1 cellular context compared by ENCODE assay signal in the genomic region with DNA sequence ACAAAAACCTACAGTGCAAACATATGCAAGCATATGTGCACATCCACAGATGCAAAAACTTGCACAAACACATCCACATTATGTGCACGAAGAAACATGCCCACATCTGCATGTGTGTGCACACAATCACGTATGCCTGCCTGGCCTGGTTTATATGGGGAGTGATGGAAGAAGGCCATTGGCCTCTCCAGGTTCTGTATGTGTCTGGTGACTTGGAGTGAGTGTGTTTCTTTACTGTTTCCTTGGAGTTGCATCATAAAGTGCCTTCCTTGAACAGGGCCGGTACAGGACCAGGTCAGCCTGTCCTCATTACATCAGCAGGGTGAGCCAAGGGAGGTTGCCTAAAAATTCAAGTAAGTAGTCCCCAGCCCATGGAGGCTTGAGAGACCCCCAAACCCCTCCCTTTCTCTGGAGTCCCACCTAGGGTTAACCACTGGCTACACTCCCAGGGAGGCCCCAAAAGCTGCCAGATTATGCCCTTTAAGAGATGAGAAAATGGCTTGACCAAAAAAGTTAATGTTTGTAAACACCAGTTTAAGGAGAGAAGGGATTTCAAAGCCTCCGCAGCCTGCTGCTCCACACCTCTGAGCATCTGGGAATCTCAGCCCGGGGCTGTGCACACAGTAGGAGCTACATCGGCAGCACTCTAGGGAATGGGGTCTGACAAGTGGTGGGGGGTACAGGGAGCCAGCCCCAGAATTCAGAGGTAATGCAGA.
TF ChIP-seq lines count a peak whose summit lies in the region.

No MANE protein-coding gene starts in this region.

TF ChIP-seq in liver, 16 proteins besides CTCF, POLR2A, EP300 and RAD21 (continued from another document):
- TF ChIP-seq, protein P1, sequence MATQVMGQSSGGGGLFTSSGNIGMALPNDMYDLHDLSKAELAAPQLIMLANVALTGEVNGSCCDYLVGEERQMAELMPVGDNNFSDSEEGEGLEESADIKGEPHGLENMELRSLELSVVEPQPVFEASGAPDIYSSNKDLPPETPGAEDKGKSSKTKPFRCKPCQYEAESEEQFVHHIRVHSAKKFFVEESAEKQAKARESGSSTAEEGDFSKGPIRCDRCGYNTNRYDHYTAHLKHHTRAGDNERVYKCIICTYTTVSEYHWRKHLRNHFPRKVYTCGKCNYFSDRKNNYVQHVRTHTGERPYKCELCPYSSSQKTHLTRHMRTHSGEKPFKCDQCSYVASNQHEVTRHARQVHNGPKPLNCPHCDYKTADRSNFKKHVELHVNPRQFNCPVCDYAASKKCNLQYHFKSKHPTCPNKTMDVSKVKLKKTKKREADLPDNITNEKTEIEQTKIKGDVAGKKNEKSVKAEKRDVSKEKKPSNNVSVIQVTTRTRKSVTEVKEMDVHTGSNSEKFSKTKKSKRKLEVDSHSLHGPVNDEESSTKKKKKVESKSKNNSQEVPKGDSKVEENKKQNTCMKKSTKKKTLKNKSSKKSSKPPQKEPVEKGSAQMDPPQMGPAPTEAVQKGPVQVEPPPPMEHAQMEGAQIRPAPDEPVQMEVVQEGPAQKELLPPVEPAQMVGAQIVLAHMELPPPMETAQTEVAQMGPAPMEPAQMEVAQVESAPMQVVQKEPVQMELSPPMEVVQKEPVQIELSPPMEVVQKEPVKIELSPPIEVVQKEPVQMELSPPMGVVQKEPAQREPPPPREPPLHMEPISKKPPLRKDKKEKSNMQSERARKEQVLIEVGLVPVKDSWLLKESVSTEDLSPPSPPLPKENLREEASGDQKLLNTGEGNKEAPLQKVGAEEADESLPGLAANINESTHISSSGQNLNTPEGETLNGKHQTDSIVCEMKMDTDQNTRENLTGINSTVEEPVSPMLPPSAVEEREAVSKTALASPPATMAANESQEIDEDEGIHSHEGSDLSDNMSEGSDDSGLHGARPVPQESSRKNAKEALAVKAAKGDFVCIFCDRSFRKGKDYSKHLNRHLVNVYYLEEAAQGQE (IDR thresholded peaks at IDR 0.05), result no peak
- TF ChIP-seq RXRA (IDR thresholded peaks at IDR 0.05), result no peak
